In the genomic region with DNA sequence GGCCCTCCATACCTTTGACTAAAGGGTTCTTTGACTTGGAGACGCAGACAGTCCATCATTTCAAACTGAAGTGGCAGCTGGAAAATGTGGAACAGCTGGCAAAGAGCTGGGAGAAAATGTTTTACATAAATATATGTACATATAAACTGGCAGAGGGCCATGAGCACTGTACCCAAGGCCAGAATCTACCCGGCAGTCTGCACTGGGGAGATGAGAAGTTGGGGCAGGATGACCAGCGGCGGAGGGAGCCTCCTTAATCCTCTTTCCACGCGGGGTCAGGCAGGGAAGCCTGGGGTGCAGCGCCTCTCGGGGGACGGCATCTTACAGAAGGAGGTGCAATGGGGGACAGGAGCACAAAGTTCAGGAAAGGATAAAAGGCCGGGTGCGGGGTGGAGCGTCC, we compare ENCODE assay signal across 9 cellular contexts. TPM values are rescaled to one million over a fixed set of nuclear protein-coding genes. Genes with fewer than 3 reads are reported as not detected.
A peak's percentile ranks its signal among the peaks of the same experiment; 100 is the strongest.
DNase-seq lines count a peak whose midpoint lies in the region; ATAC-seq, FAIRE-seq and TF ChIP-seq lines count a peak whose summit lies in the region.
"Had no signal": no experiment of that assay in that cellular context is flagged by ENCODE, and none has a peak within 500 bp of the region (broad histone marks: within the 10 kb centered on the region; RNA-seq: fewer than 3 reads in every experiment).

No MANE protein-coding gene starts in this region.

- ATAC-seq in right cardiac atrium: no peak
- no peak for ATAC-seq in GM21526 (IDR thresholded peaks at IDR 0.05; ENCODE audit: low FRiP score, unreplicated experiment)
- ATAC-seq in GM18519 (IDR thresholded peaks at IDR 0.05; ENCODE audit: low FRiP score, unreplicated experiment): no peak

- H3K27ac ChIP-seq in right cardiac atrium (ENCODE audit: low read length): no peak overlapping the region
- H3K27ac ChIP-seq in skeletal muscle tissue (ENCODE audit: low read depth, low read length): no peak overlapping the region

- no peaks in the 10 kb centered on the region for H3K27me3 ChIP-seq in right cardiac atrium (ENCODE audit: control insufficient read depth, insufficient read depth)
- H3K27me3 ChIP-seq in skeletal muscle tissue (ENCODE audit: control insufficient read depth in 3 of 3, insufficient read depth in 3 of 3, low read length in 3 of 3): peaks cover 0 to 8% (median 3%) of the 10 kb centered on the region in 3 donors

- no peak for TF ChIP-seq POLR2A in H54 (IDR thresholded peaks at IDR 0.05; ENCODE audit: low read depth, low read length)

- DNase-seq in H54 (ENCODE audit: insufficient read length, low spot score): peak; percentile 45
- DNase-seq in right cardiac atrium: peak in 1 of 3 donors; percentile 22
- DNase-seq in SW 1271 (lab: John Stamatoyannopoulos, UW): no peak
- no peak for DNase-seq in NCI-H524 treated with DMSO at 0.1 percent for 48 hours (lab: John Stamatoyannopoulos, UW)

- 18% methylated on average over 12 of the region's 12 CpGs for WGBS in right cardiac atrium

- H3K9me3 ChIP-seq in right cardiac atrium (ENCODE audit: control insufficient read depth, low read length) (no peaks in the 10 kb centered on the region), skeletal muscle tissue (ENCODE audit: control insufficient read depth in 3 of 3, low read length in 3 of 3) (no peaks in the 10 kb centered on the region)

- peak overlapping the region; percentile 84 for H3K4me3 ChIP-seq in WI38 (ENCODE audit: low read depth, low read length)
- H3K4me3 ChIP-seq in right cardiac atrium (ENCODE audit: low read length): peak overlapping the region; percentile 79
- peak overlapping the region; percentile 77 to 87 (median 80) for H3K4me3 ChIP-seq in skeletal muscle tissue (ENCODE audit: low read length in 3 of 3)

- no peaks in the 10 kb centered on the region for H3K36me3 ChIP-seq in skeletal muscle tissue (ENCODE audit: control insufficient read depth in 3 of 3, insufficient read depth in 3 of 3, low read length in 3 of 3)

- H3K9ac ChIP-seq in skeletal muscle tissue (ENCODE audit: low read depth in 1 of 3, low read length in 3 of 3): peak overlapping the region; percentile 76 to 77 (median 77)

- intact Hi-C loops in right cardiac atrium (cut with DNase I): loop anchor here in 1 of 4 donors (5.0 kb wide), 1 partner anchor 253 kb away; no protein-coding TSS in a partner anchor

- no peaks in the 10 kb centered on the region for H3K4me1 ChIP-seq in right cardiac atrium (ENCODE audit: control insufficient read depth, insufficient read depth, low read length)
- H3K4me1 ChIP-seq in skeletal muscle tissue (ENCODE audit: control insufficient read depth in 3 of 3, insufficient read depth in 3 of 3, low read length in 3 of 3): peaks cover 6 to 10% (median 7%) of the 10 kb centered on the region in 3 donors

- FAIRE-seq in H54 (lab: Jason Lieb, UNC): no peak
- FAIRE-seq: TTC549 had no signal

- no peak for TF ChIP-seq CTCF in WI38 (IDR thresholded peaks at IDR 0.05; ENCODE audit: low read depth, low read length)

RNA-seq across cellular contexts. Expression of gene GLI3, which starts 1.3 kb away (rescaled TPM):
- total RNA-seq in right cardiac atrium: 1 to 10 TPM; 2.4 to 3.5 (median 2.8) TPM
- polyA plus RNA-seq in right cardiac atrium: 0.50 TPM
- 13.6 TPM for total RNA-seq in skeletal muscle tissue
